20 cellular contexts compared by ENCODE assay signal in genomic region chr15:63905131-63905530, GRCh38.
DNase-seq lines count a peak whose midpoint lies in the region; ATAC-seq and TF ChIP-seq lines count a peak whose summit lies in the region.
"Had no signal": no experiment of that assay in that cellular context is flagged by ENCODE, and none has a peak within 500 bp of the region (broad histone marks: within the 10 kb centered on the region; RNA-seq: fewer than 3 reads in every experiment).

No MANE protein-coding gene starts in this region.

- no peaks in the 10 kb centered on the region for H3K79me2 ChIP-seq in Loucy (ENCODE audit: insufficient read depth, low read length)

- in situ Hi-C loops in gastrocnemius medialis (cut with MboI; ENCODE audit: low sequenced_read_pairs in 4 of 4), result no loop called here

- H3K27me3 ChIP-seq in BLaER1 (no peaks in the 10 kb centered on the region), Loucy (ENCODE audit: insufficient read depth, low read length, poor library complexity, severe bottlenecking) (no peaks in the 10 kb centered on the region), gastrocnemius medialis (no peaks in the 10 kb centered on the region)

- no peaks in the 10 kb centered on the region for H3K9me3 ChIP-seq in BLaER1
- H3K9me3 ChIP-seq in Loucy (ENCODE audit: insufficient read depth, low read depth, low read length), result no peaks in the 10 kb centered on the region
- no peaks in the 10 kb centered on the region for H3K9me3 ChIP-seq in gastrocnemius medialis
- H3K9me3 ChIP-seq: HAP-1, left ventricle myocardium inferior had no signal

- peak; percentile 45 for DNase-seq in iris pigment epithelial cell (ENCODE audit: low read depth)
- no peak for DNase-seq in gastrocnemius medialis
- no peak for DNase-seq in NCI-H1436 treated with DMSO at 0.1 percent for 48 hours (lab: John Stamatoyannopoulos, UW)
- DNase-seq in T-helper 1 cell, result no peak
- no peak for DNase-seq in superior temporal gyrus (ENCODE audit: extremely low spot score)
- no peak for DNase-seq in NCI-H1105 (lab: John Stamatoyannopoulos, UW)
- DNase-seq: activated T-cell treated with anti-CD3 and anti-CD28 coated beads for 4 hours, aorta, islet precursor cell, left ventricle myocardium inferior, NCI-H146, occipital lobe, Right ventricle myocardium superior had no signal

- no peaks in the 10 kb centered on the region for H3K36me3 ChIP-seq in BLaER1
- H3K36me3 ChIP-seq in Loucy (ENCODE audit: insufficient read depth, low read length), result no peaks in the 10 kb centered on the region
- no peaks in the 10 kb centered on the region for H3K36me3 ChIP-seq in gastrocnemius medialis
- H3K36me3 ChIP-seq: HAP-1 had no signal

- H4K20me1 ChIP-seq in BLaER1, result no peaks in the 10 kb centered on the region
- H4K20me1 ChIP-seq in Loucy (ENCODE audit: insufficient read depth, low read length, poor library complexity, severe bottlenecking), result no peaks in the 10 kb centered on the region

- peak; percentile 33 to 46 for ATAC-seq in gastrocnemius medialis
- ATAC-seq: Panc1 had no signal

- H3K4me3 ChIP-seq in BLaER1 (no peak overlapping the region), Loucy (ENCODE audit: low read length, poor library complexity, severe bottlenecking) (no peak overlapping the region), gastrocnemius medialis (no peak overlapping the region)
- H3K4me3 ChIP-seq: coronary artery, HAP-1, left ventricle myocardium inferior, skin epidermis had no signal

- TF ChIP-seq CTCF in Loucy (conservative IDR thresholded peaks at IDR 0.05; ENCODE audit: low read length) (no peak), gastrocnemius medialis (IDR thresholded peaks at IDR 0.05 in 4 of 5, conservative IDR thresholded peaks at IDR 0.05 in 1 of 5) (no peak)

- no peaks in the 10 kb centered on the region for H3K9me2 ChIP-seq in Loucy (replicated peaks; ENCODE audit: low read depth, low read length)

- H3F3A ChIP-seq in Loucy (ENCODE audit: low read depth), result no peaks in the 10 kb centered on the region

- intact Hi-C loops in gastrocnemius medialis (cut with DNase I; ENCODE audit: low total_unique reads), result no loop called here

- H3K9ac ChIP-seq in BLaER1 (no peak overlapping the region), Loucy (ENCODE audit: low read depth, low read length, poor library complexity, severe bottlenecking) (peak overlapping the region; percentile 43)
- H3K9ac ChIP-seq: KMS-11 had no signal

- H3K4me1 ChIP-seq in BLaER1, result peaks cover 45% of the 10 kb centered on the region
- peaks cover 41% of the 10 kb centered on the region for H3K4me1 ChIP-seq in Loucy (ENCODE audit: insufficient read depth, low read length, poor library complexity, severe bottlenecking)
- peaks cover 40 to 51% of the 10 kb centered on the region in 2 donors for H3K4me1 ChIP-seq in gastrocnemius medialis

- peak overlapping the region; percentile 53 for H2AFZ ChIP-seq in Loucy (ENCODE audit: low read length)

- TF ChIP-seq POLR2A in gastrocnemius medialis (IDR thresholded peaks at IDR 0.05), result no peak

- 0 out of 2 replicates have a peak overlapping the region, but pooled peaks have one; percentile 0 for H3K27ac ChIP-seq in BLaER1
- peak overlapping the region; percentile 5 to 72 (median 64) for H3K27ac ChIP-seq in gastrocnemius medialis
- H3K27ac ChIP-seq: coronary artery, KMS-11 had no signal

- H3K4me2 ChIP-seq in BLaER1, result peak overlapping the region; percentile 55
- peak overlapping the region; percentile 62 for H3K4me2 ChIP-seq in Loucy (ENCODE audit: low read depth, low read length, poor library complexity, severe bottlenecking)
- H3K4me2 ChIP-seq: KMS-11 had no signal
